Comparison of ENCODE assay signal across 8 cellular contexts in the genomic region with DNA sequence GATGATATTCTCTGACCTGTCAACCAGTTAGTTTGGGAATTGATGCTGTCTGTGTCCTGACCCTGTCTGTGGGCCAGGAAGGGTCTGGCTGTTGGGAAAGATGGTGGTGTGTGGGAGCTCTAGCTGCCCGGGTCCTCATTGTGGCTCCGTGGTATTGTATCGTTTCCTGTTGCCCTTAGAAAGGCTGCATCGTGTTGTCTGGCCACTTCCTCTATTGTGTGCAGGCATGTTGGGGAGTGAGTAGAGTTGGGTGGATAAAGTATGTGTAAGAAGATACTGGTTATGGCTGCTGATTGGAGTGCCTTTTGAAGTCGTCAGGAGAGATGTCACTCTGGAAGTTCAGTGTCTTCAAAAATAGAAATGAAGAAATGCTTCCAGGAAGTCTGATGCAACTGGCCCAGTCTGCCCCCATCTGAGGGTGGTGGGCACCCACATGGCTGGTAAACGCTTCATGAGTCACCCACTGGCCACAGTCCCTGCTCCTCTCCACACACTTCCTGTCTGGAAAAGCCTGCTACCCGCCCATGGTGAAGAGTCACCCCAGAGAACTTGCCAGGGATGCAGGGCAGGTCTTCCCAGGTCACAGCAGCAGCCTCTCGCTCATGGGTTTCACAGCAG. TPM values are rescaled to one million over a fixed set of nuclear protein-coding genes. Genes with fewer than 3 reads are reported as not detected.
DNase-seq lines count a peak whose midpoint lies in the region; ATAC-seq and TF ChIP-seq lines count a peak whose summit lies in the region.

No MANE protein-coding gene starts in this region.

- POLR2A ChIA-PET in activated CD8-positive, alpha-beta T cell treated with anti-CD3 and anti-CD28 coated beads for 36 hours (lab: Charles Lee), result interaction anchor here (0.7 to 1.2 kb wide), 2 partner anchors 10 to 82 kb away, joined by 3 read pairs; partner anchors contain the start of gene FANCE

- in situ Hi-C loops in G401 (cut with HindIII; ENCODE audit: low sequenced_read_pairs), result no loop called here

- H3K9me3 ChIP-seq in esophagus muscularis mucosa, result no peaks in the 10 kb centered on the region
- no peaks in the 10 kb centered on the region for H3K9me3 ChIP-seq in upper lobe of right lung

- no peak overlapping the region for H3K4me3 ChIP-seq in esophagus muscularis mucosa
- H3K4me3 ChIP-seq in upper lobe of right lung, result no peak overlapping the region

- WGBS in esophagus muscularis mucosa, result 58% methylated on average over 8 of the region's 8 CpGs

- TF ChIP-seq CTCF in activated CD8-positive, alpha-beta T cell treated with anti-CD3 and anti-CD28 coated beads for 36 hours (IDR thresholded peaks at IDR 0.05), result no peak
- TF ChIP-seq CTCF in esophagus muscularis mucosa (IDR thresholded peaks at IDR 0.05) (no peak), neural crest cell (conservative IDR thresholded peaks at IDR 0.05) (no peak), upper lobe of right lung (IDR thresholded peaks at IDR 0.05) (no peak)

- DNase-seq in activated effector memory CD4-positive, alpha-beta T cell treated with anti-CD3 and anti-CD28 coated beads, Interleukin-2, amount 50 U/mL, for 16 hours, result peak; percentile 73
- no peak for DNase-seq in activated effector memory CD4-positive, alpha-beta T cell treated with Interleukin-2 at 50 U/mL for 16 hours
- DNase-seq in LHCN-M2 (ENCODE audit: low read depth), result peak; percentile 98
- DNase-seq in activated CD8-positive, alpha-beta T cell treated with anti-CD3 and anti-CD28 coated beads for 36 hours, result peak; percentile 68
- peak; percentile 92 for DNase-seq in esophagus muscularis mucosa (ENCODE audit: extremely low spot score)
- no peak for DNase-seq in neural crest cell (ENCODE audit: low read depth, low spot score)
- DNase-seq in upper lobe of right lung, result peak; percentile 84
- DNase-seq in G401 (ENCODE audit: low spot score), result no peak

- H3K27me3 Mint-ChIP-seq in activated CD8-positive, alpha-beta T cell treated with anti-CD3 and anti-CD28 coated beads for 36 hours, result no peaks in the 10 kb centered on the region
- H3K27me3 Mint-ChIP-seq in neural crest cell (ENCODE audit: low read depth), result no peaks in the 10 kb centered on the region

- no peak for TF ChIP-seq POLR2A in esophagus muscularis mucosa (IDR thresholded peaks at IDR 0.05; ENCODE audit: low read depth)

- H3K27ac ChIP-seq in esophagus muscularis mucosa (replicated peaks in 1 of 4) (peak overlapping the region in 3 of 4 donors; percentile 3 to 26 (median 24)), upper lobe of right lung (peak overlapping the region; percentile 58)

- no peaks in the 10 kb centered on the region for H3K9me3 Mint-ChIP-seq in activated CD8-positive, alpha-beta T cell treated with anti-CD3 and anti-CD28 coated beads for 36 hours
- no peaks in the 10 kb centered on the region for H3K9me3 Mint-ChIP-seq in neural crest cell

- intact Hi-C loops in activated CD8-positive, alpha-beta T cell treated with anti-CD3 and anti-CD28 coated beads for 36 hours (cut with micrococcal nuclease), result no loop called here
- intact Hi-C loops in esophagus muscularis mucosa (cut with DNase I), result no loop called here
- intact Hi-C loops in upper lobe of right lung (cut with DNase I), result no loop called here

- peaks cover 57% of the 10 kb centered on the region for H3K4me1 Mint-ChIP-seq in activated CD8-positive, alpha-beta T cell treated with anti-CD3 and anti-CD28 coated beads for 36 hours (ENCODE audit: low read depth)
- peaks cover 41% of the 10 kb centered on the region for H3K4me1 Mint-ChIP-seq in neural crest cell

- TF ChIP-seq EP300 in esophagus muscularis mucosa (IDR thresholded peaks at IDR 0.05), result peak; percentile 9

- H3K4me3 Mint-ChIP-seq in activated CD8-positive, alpha-beta T cell treated with anti-CD3 and anti-CD28 coated beads for 36 hours, result peak overlapping the region; percentile 40
- H3K4me3 Mint-ChIP-seq in neural crest cell, result no peak overlapping the region

- peaks cover 15 to 38% (median 35%) of the 10 kb centered on the region in 4 donors for H3K4me1 ChIP-seq in esophagus muscularis mucosa
- H3K4me1 ChIP-seq in upper lobe of right lung, result peaks cover 34% of the 10 kb centered on the region

- CTCF ChIA-PET in activated CD8-positive, alpha-beta T cell treated with anti-CD3 and anti-CD28 coated beads for 36 hours (lab: Charles Lee), result no interaction called here

- H3K36me3 ChIP-seq in esophagus muscularis mucosa (peaks cover 0 to 4% (median 2%) of the 10 kb centered on the region in 4 donors), upper lobe of right lung (no peaks in the 10 kb centered on the region)

- ATAC-seq in activated CD8-positive, alpha-beta T cell treated with anti-CD3 and anti-CD28 coated beads for 36 hours, result peak; percentile 79
- peak; percentile 92 for ATAC-seq in upper lobe of right lung

- peak overlapping the region; percentile 94 for H3K27ac Mint-ChIP-seq in activated CD8-positive, alpha-beta T cell treated with anti-CD3 and anti-CD28 coated beads for 36 hours
- peak overlapping the region; percentile 24 for H3K27ac Mint-ChIP-seq in neural crest cell (ENCODE audit: unreplicated experiment)

- H3K27me3 ChIP-seq in esophagus muscularis mucosa (no peaks in the 10 kb centered on the region), upper lobe of right lung (no peaks in the 10 kb centered on the region)

- peaks cover 26% of the 10 kb centered on the region for H3K36me3 Mint-ChIP-seq in activated CD8-positive, alpha-beta T cell treated with anti-CD3 and anti-CD28 coated beads for 36 hours (ENCODE audit: low read depth)
- peaks cover 8% of the 10 kb centered on the region for H3K36me3 Mint-ChIP-seq in neural crest cell (ENCODE audit: low read depth)

RNA-seq across cellular contexts. Expression of gene PPARD, which starts 27.9 kb away (rescaled TPM):
- total RNA-seq in LHCN-M2 (2014; rRNA removed), result 9.5 and 11.0 TPM in 2 replicates
- polyA plus RNA-seq in LHCN-M2 (2012), result 27.6 TPM
- 10 to 100 TPM; 26.6 to 26.7 TPM for total RNA-seq in activated CD8-positive, alpha-beta T cell treated with anti-CD3 and anti-CD28 coated beads for 36 hours
- 10 to 100 TPM; 10.8 to 22.4 (median 16.0) TPM for total RNA-seq in esophagus muscularis mucosa
- total RNA-seq in neural crest cell, result 25.6 and 26.3 TPM in 2 replicates
- 31.6 TPM for total RNA-seq in upper lobe of right lung
- total RNA-seq in G401 (2014; rRNA removed; shearing (Covaris generic)), result 2.8 and 4.2 TPM in 2 replicates

Comparison
In these comparisons a context has a peak if more than half of its experiments do, and no peak if none do; other contexts are left out.
1. DNase-seq: peak in activated effector memory CD4-positive, alpha-beta T cell treated with anti-CD3 and anti-CD28 coated beads, Interleukin-2, amount 50 U/mL, for 16 hours (single experiment), LHCN-M2 (single experiment), activated CD8-positive, alpha-beta T cell treated with anti-CD3 and anti-CD28 coated beads for 36 hours (single experiment), esophagus muscularis mucosa (single experiment) and upper lobe of right lung (single experiment); none in activated effector memory CD4-positive, alpha-beta T cell treated with Interleukin-2 at 50 U/mL for 16 hours (single experiment), neural crest cell (single experiment) and G401 (single experiment).